In genomic region chr6:117605169-117605826, GRCh38 we compare ENCODE assay signal across 9 cellular contexts. TPM values are rescaled to one million over a fixed set of nuclear protein-coding genes. Genes with fewer than 3 reads are reported as not detected.
DNase-seq lines count a peak whose midpoint lies in the region; ATAC-seq, FAIRE-seq and TF ChIP-seq lines count a peak whose summit lies in the region.
"Had no signal": no experiment of that assay in that cellular context is flagged by ENCODE, and none has a peak within 500 bp of the region (broad histone marks: within the 10 kb centered on the region; RNA-seq: fewer than 3 reads in every experiment).

No MANE protein-coding gene starts in this region.

- H3K4me1 Mint-ChIP-seq in activated naive CD8-positive, alpha-beta T cell (ENCODE audit: low read depth): peaks cover 23% of the 10 kb centered on the region

- DNase-seq in 8988T: peak; percentile 18
- DNase-seq in GM04504 (ENCODE audit: low read depth): peak; percentile 43
- DNase-seq in H54 (ENCODE audit: insufficient read length, low spot score): peak; percentile 15
- peak; percentile 80 for DNase-seq in Jurkat, Clone E6-1 (ENCODE audit: low read depth, low spot score)
- no peak for DNase-seq in left ventricle myocardium inferior
- DNase-seq in gastrocnemius medialis: peak; percentile 7 to 22

- H3K36me3 ChIP-seq in OCI-LY1 (ENCODE audit: insufficient read depth, low read length) (no peaks in the 10 kb centered on the region), left ventricle myocardium inferior (no peaks in the 10 kb centered on the region), gastrocnemius medialis (no peaks in the 10 kb centered on the region)

- H3K4me1 ChIP-seq in OCI-LY1 (ENCODE audit: insufficient read depth, low read length, severe bottlenecking): peaks cover 27% of the 10 kb centered on the region
- H3K4me1 ChIP-seq in left ventricle myocardium inferior: peaks cover 29% of the 10 kb centered on the region
- H3K4me1 ChIP-seq in gastrocnemius medialis: peaks cover 16 to 21% of the 10 kb centered on the region in 2 donors

- H4K20me1 ChIP-seq in OCI-LY1 (ENCODE audit: insufficient read depth, low read length): no peaks in the 10 kb centered on the region

- no peak overlapping the region for H3K9ac ChIP-seq in OCI-LY1 (ENCODE audit: low read length)

- FAIRE-seq in H54 (lab: Jason Lieb, UNC): no peak

- peaks cover 18% of the 10 kb centered on the region for H3K79me2 ChIP-seq in OCI-LY1 (ENCODE audit: insufficient read depth, low read length)

- TF ChIP-seq CTCF in OCI-LY1 (IDR thresholded peaks at IDR 0.05; ENCODE audit: low read length) (peak; percentile 82), left ventricle myocardium inferior (IDR thresholded peaks at IDR 0.05; ENCODE audit: borderline replicate concordance) (peak; percentile 78), gastrocnemius medialis (IDR thresholded peaks at IDR 0.05 in 4 of 5, conservative IDR thresholded peaks at IDR 0.05 in 1 of 5) (peak; percentile 30 to 73 (median 62))

- no peak overlapping the region for H3K27ac ChIP-seq in OCI-LY1 (ENCODE audit: low read depth, low read length, poor library complexity, severe bottlenecking)
- H3K27ac ChIP-seq in left ventricle myocardium inferior (replicated peaks): no peak overlapping the region
- H3K27ac ChIP-seq in gastrocnemius medialis: no peak overlapping the region

- no peaks in the 10 kb centered on the region for H3K9me2 ChIP-seq in OCI-LY1 (ENCODE audit: low read depth, low read length)

- peak; percentile 23 to 47 for ATAC-seq in gastrocnemius medialis

- H3K27ac Mint-ChIP-seq in activated naive CD8-positive, alpha-beta T cell: peak overlapping the region; percentile 4
- H3K27ac Mint-ChIP-seq: natural killer cell treated with Interleukin-12 subunit alpha and Interleukin-12 subunit beta and Interleukin-15 and Interleukin-18, amount 100 ng/mL, for 72 hours had no signal

- no peaks in the 10 kb centered on the region for H3F3A ChIP-seq in OCI-LY1 (ENCODE audit: insufficient read depth, low read length)

- no peak overlapping the region for H2AFZ ChIP-seq in OCI-LY1 (ENCODE audit: low read length)

- intact Hi-C loops in left ventricle myocardium inferior (cut with micrococcal nuclease): loop anchor here (2.0 kb wide), 1 partner anchor 258 kb away; no protein-coding TSS in a partner anchor
- intact Hi-C loops in gastrocnemius medialis (cut with DNase I; ENCODE audit: low total_unique reads): loop anchor here (1.0 to 2.0 kb wide), 2 partner anchors 155 to 260 kb away; no protein-coding TSS in a partner anchor

- no peak overlapping the region for H3K4me3 Mint-ChIP-seq in activated naive CD8-positive, alpha-beta T cell
- H3K4me3 Mint-ChIP-seq: natural killer cell treated with Interleukin-12 subunit alpha and Interleukin-12 subunit beta and Interleukin-15 and Interleukin-18, amount 100 ng/mL, for 72 hours had no signal

- H3K9me3 Mint-ChIP-seq in activated naive CD8-positive, alpha-beta T cell (ENCODE audit: low read depth): no peaks in the 10 kb centered on the region
- H3K9me3 Mint-ChIP-seq: natural killer cell treated with Interleukin-12 subunit alpha and Interleukin-12 subunit beta and Interleukin-15 and Interleukin-18, amount 100 ng/mL, for 72 hours had no signal

- H3K27me3 Mint-ChIP-seq in activated naive CD8-positive, alpha-beta T cell: peaks cover 9% of the 10 kb centered on the region

- H3K36me3 Mint-ChIP-seq in activated naive CD8-positive, alpha-beta T cell: peaks cover under 1% of the 10 kb centered on the region
- H3K36me3 Mint-ChIP-seq: natural killer cell treated with Interleukin-12 subunit alpha and Interleukin-12 subunit beta and Interleukin-15 and Interleukin-18, amount 100 ng/mL, for 72 hours had no signal

- H3K27me3 ChIP-seq in OCI-LY1 (ENCODE audit: insufficient read depth, low read length): no peaks in the 10 kb centered on the region
- H3K27me3 ChIP-seq in left ventricle myocardium inferior (ENCODE audit: low read depth): peaks cover 12% of the 10 kb centered on the region
- H3K27me3 ChIP-seq in gastrocnemius medialis: no peaks in the 10 kb centered on the region

- H3K4me2 ChIP-seq in OCI-LY1 (ENCODE audit: low read length): peak overlapping the region; percentile 53; the same call in 1 of the 2 replicates

- no peak overlapping the region for H3K4me3 ChIP-seq in Jurkat, Clone E6-1 (ENCODE audit: low read length)
- H3K4me3 ChIP-seq in OCI-LY1 (ENCODE audit: low read depth, low read length, poor library complexity, severe bottlenecking) (no peak overlapping the region), left ventricle myocardium inferior (no peak overlapping the region), gastrocnemius medialis (no peak overlapping the region)

- no peaks in the 10 kb centered on the region for H3K9me3 ChIP-seq in OCI-LY1 (ENCODE audit: low read length)
- no peaks in the 10 kb centered on the region for H3K9me3 ChIP-seq in left ventricle myocardium inferior (replicated peaks)
- H3K9me3 ChIP-seq in gastrocnemius medialis: no peaks in the 10 kb centered on the region

- in situ Hi-C loops in gastrocnemius medialis (cut with MboI; ENCODE audit: low sequenced_read_pairs in 4 of 4): loop anchor here in 2 of 4 donors (10.0 kb wide), 2 partner anchors 70 to 260 kb away; partner anchors contain the start of gene NUS1 (in 1 of the 2)

- no peak for TF ChIP-seq POLR2A in H54 (IDR thresholded peaks at IDR 0.05; ENCODE audit: low read depth, low read length)
- TF ChIP-seq POLR2A in gastrocnemius medialis (IDR thresholded peaks at IDR 0.05): no peak

RNA-seq across cellular contexts. Expression of gene GOPC, which starts 3.0 kb away (rescaled TPM):
- 21.9 TPM for polyA plus RNA-seq in Jurkat, Clone E6-1 (2012; ENCODE audit: insufficient read depth, insufficient read length)
- total RNA-seq in left ventricle myocardium inferior (22.7 TPM), gastrocnemius medialis (10 to 100 TPM; 12.0 to 19.3 (median 13.6) TPM)
